Comparison of ENCODE assay signal across 24 cellular contexts in the genomic region with DNA sequence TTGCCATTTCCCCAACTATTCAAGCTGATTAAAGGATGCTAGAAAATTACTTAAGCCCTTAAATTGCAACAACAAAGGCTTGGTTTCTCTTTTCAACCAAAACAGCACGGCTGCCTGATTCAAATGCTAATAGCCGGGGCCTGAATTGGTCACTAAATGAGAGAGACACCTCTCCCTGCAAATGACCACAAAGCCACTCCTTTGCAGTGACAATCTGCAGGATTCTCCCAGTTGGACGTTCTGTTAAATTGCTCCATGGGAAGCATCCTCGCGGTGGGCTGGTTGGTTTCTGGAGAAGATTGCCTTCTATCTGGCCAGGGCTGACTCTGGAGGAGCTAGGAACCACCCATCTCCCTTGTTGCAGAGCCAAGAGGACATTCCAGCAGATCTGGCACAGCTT. TPM values are rescaled to one million over a fixed set of nuclear protein-coding genes. Genes with fewer than 3 reads are reported as not detected.
"Had no signal": no experiment of that assay in that cellular context is flagged by ENCODE, and none has a peak within 500 bp of the region (broad histone marks: within the 10 kb centered on the region; RNA-seq: fewer than 3 reads in every experiment).

No MANE protein-coding gene starts in this region.

- H3K27ac ChIP-seq: dorsolateral prefrontal cortex, gastroesophageal sphincter, psoas muscle, right lobe of liver, tibial artery, upper lobe of right lung had no signal

- H3K4me1 ChIP-seq: gastroesophageal sphincter, psoas muscle, right lobe of liver, tibial artery, upper lobe of right lung had no signal

- H3K4me3 Mint-ChIP-seq: natural killer cell treated with Interleukin-12 subunit alpha and Interleukin-12 subunit beta and Interleukin-15 and Interleukin-18, amount 100 ng/mL, for 72 hours; stimulated activated effector memory CD8-positive, alpha-beta T cell treated with anti-CD3 and anti-CD28 coated beads, Interleukin-12 subunit alpha, Interleukin-12 subunit beta, amount 100 ng/mL, for 72 hours had no signal

- H3K9me3 Mint-ChIP-seq: natural killer cell treated with Interleukin-12 subunit alpha and Interleukin-12 subunit beta and Interleukin-15 and Interleukin-18, amount 100 ng/mL, for 72 hours; stimulated activated effector memory CD8-positive, alpha-beta T cell treated with anti-CD3 and anti-CD28 coated beads, Interleukin-12 subunit alpha, Interleukin-12 subunit beta, amount 100 ng/mL, for 72 hours had no signal

- H3K36me3 ChIP-seq: gastroesophageal sphincter, right lobe of liver, tibial artery, upper lobe of right lung had no signal

- H3K36me3 Mint-ChIP-seq: natural killer cell treated with Interleukin-12 subunit alpha and Interleukin-12 subunit beta and Interleukin-15 and Interleukin-18, amount 100 ng/mL, for 72 hours; stimulated activated effector memory CD8-positive, alpha-beta T cell treated with anti-CD3 and anti-CD28 coated beads, Interleukin-12 subunit alpha, Interleukin-12 subunit beta, amount 100 ng/mL, for 72 hours had no signal

- H3K4me3 ChIP-seq: dorsolateral prefrontal cortex, gastroesophageal sphincter, lung, psoas muscle, right lobe of liver, tibial artery, upper lobe of right lung had no signal

- H3K27me3 ChIP-seq: right lobe of liver, tibial artery, upper lobe of right lung had no signal

- H3K9me3 ChIP-seq: gastroesophageal sphincter, psoas muscle, right lobe of liver, tibial artery, upper lobe of right lung had no signal

- DNase-seq: cortex of kidney; dorsolateral prefrontal cortex; effector CD8-positive, alpha-beta T cell; foreskin fibroblast; left colon; left ventricle myocardium superior; mesenchymal stem cell; midbrain; psoas muscle; retina; right lobe of liver; stimulated activated CD4-positive, alpha-beta T cell treated with anti-CD3 and anti-CD28 coated beads, Interleukin-4, amount 100 ng/mL, for 1 hour; stimulated activated CD8-positive, alpha-beta memory T cell treated with anti-CD3 and anti-CD28 coated beads, Interleukin-4, amount 100 ng/mL, for 48 hours; stimulated activated naive CD8-positive, alpha-beta T cell treated with anti-CD3 and anti-CD28 coated beads, Interleukin-15, Interleukin-2, amounts not matched to agents 100 U/mL and 50 U/mL, for 24 hours; tibial artery; upper lobe of right lung had no signal

- H3K27ac Mint-ChIP-seq: natural killer cell treated with Interleukin-12 subunit alpha and Interleukin-12 subunit beta and Interleukin-15 and Interleukin-18, amount 100 ng/mL, for 72 hours; stimulated activated effector memory CD8-positive, alpha-beta T cell treated with anti-CD3 and anti-CD28 coated beads, Interleukin-12 subunit alpha, Interleukin-12 subunit beta, amount 100 ng/mL, for 72 hours had no signal

- ATAC-seq: esophagus mucosa; gastroesophageal sphincter; left colon; left ventricle myocardium superior; psoas muscle; right lobe of liver; stimulated activated naive CD8-positive, alpha-beta T cell treated with anti-CD3 and anti-CD28 coated beads, Interleukin-15, Interleukin-2, amounts not matched to agents 100 U/mL and 50 U/mL, for 24 hours; upper lobe of right lung had no signal

- H3K4me1 Mint-ChIP-seq: stimulated activated effector memory CD8-positive, alpha-beta T cell treated with anti-CD3 and anti-CD28 coated beads, Interleukin-12 subunit alpha, Interleukin-12 subunit beta, amount 100 ng/mL, for 72 hours had no signal

RNA-seq across cellular contexts. Expression of gene TBXT, which starts 29.7 kb away (rescaled TPM):
- total RNA-seq: esophagus mucosa; gastroesophageal sphincter; kidney epithelial cell; left colon; left ventricle myocardium superior; lung; natural killer cell treated with Interleukin-12 subunit alpha and Interleukin-12 subunit beta and Interleukin-15 and Interleukin-18, amount 100 ng/mL, for 72 hours; omental fat pad; psoas muscle; right lobe of liver; temporal lobe; upper lobe of right lung had no signal
- polyA plus RNA-seq: lung, psoas muscle had no signal
